8 cellular contexts compared by ENCODE assay signal in the genomic region with DNA sequence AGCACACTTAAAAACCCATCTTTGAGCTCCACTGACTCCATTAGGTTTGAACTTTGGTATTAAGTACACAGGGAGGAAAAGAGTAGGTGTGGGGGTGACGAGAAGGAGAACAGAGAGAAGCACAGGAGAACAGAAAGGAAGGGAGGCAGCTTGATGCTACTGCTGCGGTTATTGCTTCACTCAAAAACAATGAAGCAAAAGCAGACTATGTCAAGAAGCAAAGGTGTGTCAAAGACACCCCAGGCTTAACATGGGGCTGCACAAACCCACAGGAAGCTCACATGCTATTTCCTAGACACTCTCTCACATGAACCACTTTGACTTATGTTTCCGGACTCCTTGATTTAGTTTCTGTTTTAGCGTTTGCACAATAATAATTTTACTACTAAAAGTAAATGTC.
DNase-seq lines count a peak whose midpoint lies in the region; TF ChIP-seq lines count a peak whose summit lies in the region.

No MANE protein-coding gene starts in this region.

- H3K4me3 ChIP-seq in Loucy (ENCODE audit: low read length, poor library complexity, severe bottlenecking) = peak overlapping the region; percentile 56
- H3K4me3 ChIP-seq in uterus = no peak overlapping the region

- H3K4me2 ChIP-seq in Loucy (ENCODE audit: low read depth, low read length, poor library complexity, severe bottlenecking) = peak overlapping the region; percentile 65

- TF ChIP-seq POLR2A in uterus (IDR thresholded peaks at IDR 0.05) = no peak

- H3K36me3 ChIP-seq in Loucy (ENCODE audit: insufficient read depth, low read length) (no peaks in the 10 kb centered on the region), uterus (no peaks in the 10 kb centered on the region)

- peaks cover 52% of the 10 kb centered on the region for H3K36me3 Mint-ChIP-seq in activated T-helper 2 cell treated with anti-CD3 and anti-CD28 coated beads, Interferon-gamma antibody, Interleukin-2, Interleukin-4, amounts not matched to agents 10 μg/mL and 5 μg/mL and 100 μg/mL, durations not matched to agents 14 hours and 24 hours and 36 hours (ENCODE audit: low read depth)

- no peak for TF ChIP-seq CTCF in Loucy (conservative IDR thresholded peaks at IDR 0.05; ENCODE audit: low read length)
- no peak for TF ChIP-seq CTCF in uterus (IDR thresholded peaks at IDR 0.05)

- peak; percentile 52 for DNase-seq in activated gamma-delta T cell treated with Interleukin-2 at 50 U/mL for 16 hours
- DNase-seq in activated gamma-delta T cell (lab: John Stamatoyannopoulos, UW) = no peak
- DNase-seq in activated T-helper 2 cell treated with anti-CD3 and anti-CD28 coated beads, Interferon-gamma antibody, Interleukin-2, Interleukin-4, amounts not matched to agents 10 μg/mL and 5 μg/mL and 100 μg/mL, durations not matched to agents 14 hours and 24 hours and 36 hours (ENCODE audit: low spot score) = peak; percentile 72
- DNase-seq in stimulated activated CD8-positive, alpha-beta memory T cell treated with anti-CD3 and anti-CD28 coated beads, Interleukin-7, amount 100 ng/mL, for 4 hours (ENCODE audit: low read depth in 2 of 2) = peak; percentile 18 to 36
- no peak for DNase-seq in NCI-H524 treated with DMSO at 0.1 percent for 48 hours (lab: John Stamatoyannopoulos, UW)
- DNase-seq in uterus = no peak
- DNase-seq in SHP77 treated with DMSO at 0.1 percent for 48 hours (lab: John Stamatoyannopoulos, UW) = no peak

- peak overlapping the region in 1 of 2 donors; percentile 22 for H3K27ac ChIP-seq in uterus

- peak overlapping the region; percentile 49 for H3K4me3 Mint-ChIP-seq in activated T-helper 2 cell treated with anti-CD3 and anti-CD28 coated beads, Interferon-gamma antibody, Interleukin-2, Interleukin-4, amounts not matched to agents 10 μg/mL and 5 μg/mL and 100 μg/mL, durations not matched to agents 14 hours and 24 hours and 36 hours (ENCODE audit: low read depth)

- H3K4me1 ChIP-seq in Loucy (ENCODE audit: insufficient read depth, low read length, poor library complexity, severe bottlenecking) (peaks cover 19% of the 10 kb centered on the region), uterus (peaks cover 0 to 5% of the 10 kb centered on the region in 2 donors)

- H3K9me3 Mint-ChIP-seq in activated T-helper 2 cell treated with anti-CD3 and anti-CD28 coated beads, Interferon-gamma antibody, Interleukin-2, Interleukin-4, amounts not matched to agents 10 μg/mL and 5 μg/mL and 100 μg/mL, durations not matched to agents 14 hours and 24 hours and 36 hours = peaks cover 4% of the 10 kb centered on the region

- H3K79me2 ChIP-seq in Loucy (ENCODE audit: insufficient read depth, low read length) = no peaks in the 10 kb centered on the region

- H3K4me1 Mint-ChIP-seq in activated T-helper 2 cell treated with anti-CD3 and anti-CD28 coated beads, Interferon-gamma antibody, Interleukin-2, Interleukin-4, amounts not matched to agents 10 μg/mL and 5 μg/mL and 100 μg/mL, durations not matched to agents 14 hours and 24 hours and 36 hours (ENCODE audit: low read depth) = peaks cover 67% of the 10 kb centered on the region

- H3F3A ChIP-seq in Loucy (ENCODE audit: low read depth) = peaks cover 5% of the 10 kb centered on the region; the same call in 1 of the 2 replicates

- H3K9me2 ChIP-seq in Loucy (replicated peaks; ENCODE audit: low read depth, low read length) = no peaks in the 10 kb centered on the region

- no peaks in the 10 kb centered on the region for H3K27me3 Mint-ChIP-seq in activated T-helper 2 cell treated with anti-CD3 and anti-CD28 coated beads, Interferon-gamma antibody, Interleukin-2, Interleukin-4, amounts not matched to agents 10 μg/mL and 5 μg/mL and 100 μg/mL, durations not matched to agents 14 hours and 24 hours and 36 hours (ENCODE audit: low read depth)

- H3K9me3 ChIP-seq in Loucy (ENCODE audit: insufficient read depth, low read depth, low read length) = no peaks in the 10 kb centered on the region
- no peaks in the 10 kb centered on the region for H3K9me3 ChIP-seq in uterus

- H2AFZ ChIP-seq in Loucy (ENCODE audit: low read length) = no peak overlapping the region

- H3K27ac Mint-ChIP-seq in activated T-helper 2 cell treated with anti-CD3 and anti-CD28 coated beads, Interferon-gamma antibody, Interleukin-2, Interleukin-4, amounts not matched to agents 10 μg/mL and 5 μg/mL and 100 μg/mL, durations not matched to agents 14 hours and 24 hours and 36 hours = peak overlapping the region; percentile 85

- peak overlapping the region; percentile 12 for H3K9ac ChIP-seq in Loucy (ENCODE audit: low read depth, low read length, poor library complexity, severe bottlenecking)

- no peaks in the 10 kb centered on the region for H3K27me3 ChIP-seq in Loucy (ENCODE audit: insufficient read depth, low read length, poor library complexity, severe bottlenecking)
- H3K27me3 ChIP-seq in uterus = no peaks in the 10 kb centered on the region

- intact Hi-C loops in activated T-helper 2 cell treated with anti-CD3 and anti-CD28 coated beads, Interferon-gamma antibody, Interleukin-2, Interleukin-4, amounts not matched to agents 10 μg/mL and 5 μg/mL and 100 μg/mL, durations not matched to agents 14 hours and 24 hours and 36 hours (cut with micrococcal nuclease) = loop anchor here (1.0 to 10.0 kb wide), 4 partner anchors 15 to 556 kb away; no protein-coding TSS in a partner anchor
- intact Hi-C loops in uterus (cut with DNase I; ENCODE audit: low total_unique reads) = no loop called here

- H4K20me1 ChIP-seq in Loucy (ENCODE audit: insufficient read depth, low read length, poor library complexity, severe bottlenecking) = no peaks in the 10 kb centered on the region

Comparison
In these comparisons a context has a peak if more than half of its experiments do, and no peak if none do; other contexts are left out.
1. DNase-seq: peak in activated gamma-delta T cell treated with Interleukin-2 at 50 U/mL for 16 hours (single experiment), activated T-helper 2 cell treated with anti-CD3 and anti-CD28 coated beads, Interferon-gamma antibody, Interleukin-2, Interleukin-4, amounts not matched to agents 10 μg/mL and 5 μg/mL and 100 μg/mL, durations not matched to agents 14 hours and 24 hours and 36 hours (single experiment) and stimulated activated CD8-positive, alpha-beta memory T cell treated with anti-CD3 and anti-CD28 coated beads, Interleukin-7, amount 100 ng/mL, for 4 hours (2 of 2); none in activated gamma-delta T cell (single experiment), NCI-H524 treated with DMSO at 0.1 percent for 48 hours (single experiment), uterus (0 of 2) and SHP77 treated with DMSO at 0.1 percent for 48 hours (single experiment).